9 cellular contexts compared by ENCODE assay signal in the genomic region with DNA sequence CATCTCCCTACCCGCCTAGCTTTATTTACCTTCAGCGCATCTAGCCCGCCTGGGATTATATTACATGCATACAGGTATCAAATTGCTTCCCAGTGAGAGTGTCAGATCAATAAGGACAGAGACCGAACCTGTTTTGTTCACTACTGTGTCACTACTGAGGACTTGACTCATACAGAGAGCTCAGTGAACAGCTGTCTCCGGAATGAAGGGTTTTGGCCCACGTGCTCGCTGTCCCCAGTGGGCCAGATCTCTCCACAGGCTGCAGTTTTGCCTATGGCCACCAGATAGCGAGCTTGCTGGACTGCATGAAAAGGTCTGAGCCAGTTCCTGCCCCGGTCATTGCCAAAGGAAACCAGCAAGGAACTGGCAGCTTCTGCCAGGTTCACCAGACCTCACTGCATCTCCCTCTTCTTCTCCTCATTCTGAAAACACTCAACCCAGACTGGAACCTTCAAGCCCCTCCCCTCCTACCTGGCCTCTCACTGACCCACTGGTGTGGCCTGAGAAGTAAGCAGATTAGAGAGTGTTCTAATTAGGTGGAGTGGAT.
DNase-seq lines count a peak whose midpoint lies in the region; ATAC-seq and TF ChIP-seq lines count a peak whose summit lies in the region.
"Had no signal": no experiment of that assay in that cellular context is flagged by ENCODE, and none has a peak within 500 bp of the region (broad histone marks: within the 10 kb centered on the region; RNA-seq: fewer than 3 reads in every experiment).

No MANE protein-coding gene starts in this region.

- intact Hi-C loops in activated T-helper 1 cell treated with anti-CD3 and anti-CD28 coated beads, Interleukin-12 subunit alpha, Interleukin-12 subunit beta, Interleukin-2, Interleukin-4 antibody, amounts not matched to agents 30 ng/mL and 10 ng/mL and 1 ng/mL, durations not matched to agents 14 hours and 24 hours and 36 hours (cut with micrococcal nuclease), result loop anchor here (1.0 kb wide), 1 partner anchor 179 kb away; no protein-coding TSS in a partner anchor
- intact Hi-C loops in Right ventricle myocardium inferior (cut with DNase I), result loop anchor here (5.0 kb wide), 2 partner anchors 67 to 1417 kb away; no protein-coding TSS in a partner anchor

- no peak overlapping the region for H3K4me3 Mint-ChIP-seq in activated T-helper 1 cell treated with anti-CD3 and anti-CD28 coated beads, Interleukin-12 subunit alpha, Interleukin-12 subunit beta, Interleukin-2, Interleukin-4 antibody, amounts not matched to agents 30 ng/mL and 10 ng/mL and 1 ng/mL, durations not matched to agents 14 hours and 24 hours and 36 hours

- DNase-seq in COR-L47 (lab: John Stamatoyannopoulos, UW) (peak; percentile 38), H7 (peak; percentile 66), NCI-H510A (lab: John Stamatoyannopoulos, UW) (peak; percentile 88), Right ventricle myocardium inferior (ENCODE audit: missing footprints) (peak; percentile 86), retinal pigment epithelial cell (ENCODE audit: low read depth) (no peak)
- peak; percentile 46 for DNase-seq in activated T-helper 1 cell treated with anti-CD3 and anti-CD28 coated beads, Interleukin-12 subunit alpha, Interleukin-12 subunit beta, Interleukin-2, Interleukin-4 antibody, amounts not matched to agents 30 ng/mL and 10 ng/mL and 1 ng/mL, durations not matched to agents 14 hours and 24 hours and 36 hours (ENCODE audit: low spot score)

- peak; percentile 72 for TF ChIP-seq CTCF in retinal pigment epithelial cell (conservative IDR thresholded peaks at IDR 0.05; ENCODE audit: low read depth, low read length)

- H3K36me3 Mint-ChIP-seq in activated T-helper 1 cell treated with anti-CD3 and anti-CD28 coated beads, Interleukin-12 subunit alpha, Interleukin-12 subunit beta, Interleukin-2, Interleukin-4 antibody, amounts not matched to agents 30 ng/mL and 10 ng/mL and 1 ng/mL, durations not matched to agents 14 hours and 24 hours and 36 hours (ENCODE audit: low read depth), result peaks cover 9% of the 10 kb centered on the region

- H3K27me3 Mint-ChIP-seq in activated T-helper 1 cell treated with anti-CD3 and anti-CD28 coated beads, Interleukin-12 subunit alpha, Interleukin-12 subunit beta, Interleukin-2, Interleukin-4 antibody, amounts not matched to agents 30 ng/mL and 10 ng/mL and 1 ng/mL, durations not matched to agents 14 hours and 24 hours and 36 hours (ENCODE audit: insufficient read depth), result no peaks in the 10 kb centered on the region

- ATAC-seq in Right ventricle myocardium inferior (peak; percentile 84), HG03460 (IDR thresholded peaks at IDR 0.05; ENCODE audit: unreplicated experiment) (no peak), GM18498 (IDR thresholded peaks at IDR 0.05; ENCODE audit: unreplicated experiment) (no peak)

- H3K4me3 ChIP-seq in H7 (ENCODE audit: insufficient read depth, low read depth, low read length), result no peak overlapping the region
- no peak overlapping the region for H3K4me3 ChIP-seq in retinal pigment epithelial cell (ENCODE audit: low read length)

- peaks cover 8% of the 10 kb centered on the region for H3K4me1 Mint-ChIP-seq in activated T-helper 1 cell treated with anti-CD3 and anti-CD28 coated beads, Interleukin-12 subunit alpha, Interleukin-12 subunit beta, Interleukin-2, Interleukin-4 antibody, amounts not matched to agents 30 ng/mL and 10 ng/mL and 1 ng/mL, durations not matched to agents 14 hours and 24 hours and 36 hours (ENCODE audit: low read depth)

- H3K27me3 ChIP-seq in H7 (ENCODE audit: control insufficient read depth, insufficient read depth, low read length), result no peaks in the 10 kb centered on the region
- H3K27me3 ChIP-seq: neutrophil had no signal

- H3K36me3 ChIP-seq in H7 (replicated peaks; ENCODE audit: control insufficient read depth, insufficient read depth, low read length), result peaks cover 11% of the 10 kb centered on the region

- H3K9me3 Mint-ChIP-seq in activated T-helper 1 cell treated with anti-CD3 and anti-CD28 coated beads, Interleukin-12 subunit alpha, Interleukin-12 subunit beta, Interleukin-2, Interleukin-4 antibody, amounts not matched to agents 30 ng/mL and 10 ng/mL and 1 ng/mL, durations not matched to agents 14 hours and 24 hours and 36 hours, result no peaks in the 10 kb centered on the region

- peak overlapping the region; percentile 63 for H3K27ac Mint-ChIP-seq in activated T-helper 1 cell treated with anti-CD3 and anti-CD28 coated beads, Interleukin-12 subunit alpha, Interleukin-12 subunit beta, Interleukin-2, Interleukin-4 antibody, amounts not matched to agents 30 ng/mL and 10 ng/mL and 1 ng/mL, durations not matched to agents 14 hours and 24 hours and 36 hours
